1 cellular context compared by ENCODE assay signal in the genomic region with DNA sequence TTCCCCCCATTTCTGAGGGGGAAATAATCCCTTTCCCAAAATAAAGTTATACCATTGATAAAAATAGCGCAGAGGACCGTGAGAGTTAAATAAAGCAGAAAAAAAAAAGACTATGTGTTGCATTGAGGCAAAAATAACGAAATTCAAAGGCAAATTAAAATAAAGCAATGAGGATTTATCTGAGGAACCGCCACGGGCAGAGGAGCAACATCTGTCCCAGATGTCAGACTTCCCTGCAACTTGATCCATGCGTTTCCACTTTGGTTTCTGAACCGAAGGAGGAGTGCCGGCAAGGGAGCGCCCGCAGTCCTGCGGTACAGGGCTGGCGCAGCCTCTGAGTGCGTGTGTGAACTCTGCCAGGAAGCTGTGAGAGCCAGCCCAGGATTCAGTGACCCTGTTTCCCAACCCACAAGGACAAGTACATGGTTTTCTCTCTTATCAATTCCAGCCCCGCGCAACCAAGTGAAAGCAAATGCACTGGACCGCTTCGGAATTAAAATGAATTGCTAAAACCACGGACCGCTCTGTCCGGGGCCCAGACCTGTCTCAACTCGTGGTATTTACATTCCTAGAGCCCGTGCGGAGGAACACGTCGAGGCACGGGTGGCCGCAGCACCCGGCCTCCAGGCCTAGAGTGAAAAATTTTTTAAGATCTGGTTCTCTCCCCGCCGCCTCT.
TF ChIP-seq lines count a peak whose summit lies in the region.

No MANE protein-coding gene starts in this region.

TF ChIP-seq in IMR-90, 13 proteins besides CTCF, POLR2A, EP300 and RAD21:
- TF ChIP-seq, protein P1, sequence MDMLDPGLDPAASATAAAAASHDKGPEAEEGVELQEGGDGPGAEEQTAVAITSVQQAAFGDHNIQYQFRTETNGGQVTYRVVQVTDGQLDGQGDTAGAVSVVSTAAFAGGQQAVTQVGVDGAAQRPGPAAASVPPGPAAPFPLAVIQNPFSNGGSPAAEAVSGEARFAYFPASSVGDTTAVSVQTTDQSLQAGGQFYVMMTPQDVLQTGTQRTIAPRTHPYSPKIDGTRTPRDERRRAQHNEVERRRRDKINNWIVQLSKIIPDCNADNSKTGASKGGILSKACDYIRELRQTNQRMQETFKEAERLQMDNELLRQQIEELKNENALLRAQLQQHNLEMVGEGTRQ (IDR thresholded peaks at IDR 0.05; ENCODE audit: low read depth, low read length), result no peak
- no peak for TF ChIP-seq MXI1 (IDR thresholded peaks at IDR 0.05; ENCODE audit: borderline replicate concordance, low read depth, low read length)
- TF ChIP-seq CHD1 (IDR thresholded peaks at IDR 0.05; ENCODE audit: low read depth, low read length), result no peak
- TF ChIP-seq RFX5 (IDR thresholded peaks at IDR 0.05; ENCODE audit: low read depth, low read length), result no peak
- TF ChIP-seq CEBPB (IDR thresholded peaks at IDR 0.05; ENCODE audit: low read depth, low read length), result no peak
- no peak for TF ChIP-seq MAFK (IDR thresholded peaks at IDR 0.05; ENCODE audit: low read depth, low read length)
- no peak for TF ChIP-seq FOS (IDR thresholded peaks at IDR 0.05; ENCODE audit: low read depth, low read length)
- no peak for TF ChIP-seq NFE2L2 (IDR thresholded peaks at IDR 0.05; ENCODE audit: low read depth, low read length)
- TF ChIP-seq SMC3 (IDR thresholded peaks at IDR 0.05; ENCODE audit: low read depth, low read length), result no peak
- no peak for TF ChIP-seq MAZ (IDR thresholded peaks at IDR 0.05; ENCODE audit: borderline replicate concordance, low read depth, low read length)
- no peak for TF ChIP-seq RCOR1 (IDR thresholded peaks at IDR 0.05; ENCODE audit: insufficient replicate concordance, low read length)
- TF ChIP-seq ELK1 (IDR thresholded peaks at IDR 0.05; ENCODE audit: borderline replicate concordance, low read depth, low read length), result no peak
- TF ChIP-seq BHLHE40 (IDR thresholded peaks at IDR 0.05; ENCODE audit: low read depth, low read length), result no peak
TF ChIP-seq in IMR-90: peak in this region for 0.
